ENCODE assay signal across 19 cellular contexts in genomic region chr7:97513326-97513725, GRCh38.
DNase-seq lines count a peak whose midpoint lies in the region; ATAC-seq, FAIRE-seq and TF ChIP-seq lines count a peak whose summit lies in the region.
"Had no signal": no experiment of that assay in that cellular context is flagged by ENCODE, and none has a peak within 500 bp of the region (broad histone marks: within the 10 kb centered on the region; RNA-seq: fewer than 3 reads in every experiment).

No MANE protein-coding gene starts in this region.

- H3K36me3 ChIP-seq in mammary epithelial cell (ENCODE audit: insufficient read depth, low read length) (no peaks in the 10 kb centered on the region), MG63 (no peaks in the 10 kb centered on the region)
- H3K36me3 ChIP-seq: left lung had no signal

- peak; percentile 20 for FAIRE-seq in GM12891 (lab: Jason Lieb, UNC)
- FAIRE-seq: astrocyte, G401.6, small intestine had no signal

- no peak for TF ChIP-seq POLR2A in GM12891 (IDR thresholded peaks at IDR 0.05; ENCODE audit: low read depth, low read length)

- BruUV-seq in mammary epithelial cell (replicated peaks; lab: Mats Ljungman, UMichigan) = no TSS peak

- CTCF ChIA-PET in mammary epithelial cell (lab: Charles Lee; ENCODE audit: low non-redundant PET) = no interaction called here

- H3K9ac ChIP-seq in mammary epithelial cell (ENCODE audit: insufficient read depth, low read length) = no peak overlapping the region

- H3K79me2 ChIP-seq in mammary epithelial cell (ENCODE audit: insufficient read depth, low read length) = no peaks in the 10 kb centered on the region

- intact Hi-C loops in mammary epithelial cell (cut with micrococcal nuclease) = no loop called here

- no peak overlapping the region for H3K4me3 ChIP-seq in mammary epithelial cell (replicated peaks in 1 of 3; ENCODE audit: insufficient read depth in 1 of 3, low read depth in 2 of 3, low read length in 3 of 3)
- no peak overlapping the region for H3K4me3 ChIP-seq in MG63
- H3K4me3 ChIP-seq: left lung had no signal

- DNase-seq in GM12891 (ENCODE audit: insufficient read length, low spot score) (no peak), NOMO-1 treated with DMSO at 0.1 percent for 48 hours (lab: John Stamatoyannopoulos, UW; ENCODE audit: unreplicated experiment) (peak; percentile 70), mammary epithelial cell (no peak), COLO829 (ENCODE audit: low spot score) (no peak), MG63 (no peak), NCI-H1417 treated with DMSO at 0.1 percent for 48 hours (lab: John Stamatoyannopoulos, UW) (no peak)
- DNase-seq: activated naive CD4-positive, alpha-beta T cell; foreskin melanocyte; left lung; MM.1S; NCI-H748 treated with DMSO at 0.1 percent for 48 hours; small intestine; stimulated activated naive CD4-positive, alpha-beta T cell; T-helper 17 cell had no signal

- dilution Hi-C loops in mammary epithelial cell (cut with HindIII; ENCODE audit: low sequenced_read_pairs) = no loop called here

- H4K20me1 ChIP-seq in mammary epithelial cell (ENCODE audit: insufficient read depth, low read length) = no peaks in the 10 kb centered on the region

- no peak overlapping the region for H3K27ac ChIP-seq in mammary epithelial cell (ENCODE audit: insufficient read depth, low read depth, low read length)
- H3K27ac ChIP-seq: left lung had no signal

- ATAC-seq in GM19351 (IDR thresholded peaks at IDR 0.05; ENCODE audit: unreplicated experiment) (peak; percentile 92), HG02885 (IDR thresholded peaks at IDR 0.05; ENCODE audit: poor library complexity, unreplicated experiment) (peak; percentile 91)
- ATAC-seq: left lung, Right ventricle myocardium inferior, T-helper 17 cell had no signal

- H2AFZ ChIP-seq in mammary epithelial cell (ENCODE audit: low read depth, low read length) = no peak overlapping the region

- H3K4me1 ChIP-seq in mammary epithelial cell (ENCODE audit: insufficient read depth, low read length) = no peaks in the 10 kb centered on the region
- H3K4me1 ChIP-seq: left lung had no signal

- H3K27me3 ChIP-seq in mammary epithelial cell (ENCODE audit: insufficient read depth, low read length) (no peaks in the 10 kb centered on the region), MG63 (no peaks in the 10 kb centered on the region; the same call in 1 of the 2 replicates)
- H3K27me3 ChIP-seq: left lung had no signal

- in situ Hi-C loops in mammary epithelial cell (cut with MboI; ENCODE audit: low sequenced_read_pairs in 2 of 2) = no loop called here

- H3K4me2 ChIP-seq in mammary epithelial cell (ENCODE audit: insufficient read depth, low read depth, low read length) = no peak overlapping the region

- H3K9me3 ChIP-seq in mammary epithelial cell (replicated peaks; ENCODE audit: insufficient read depth, low read length) = no peaks in the 10 kb centered on the region
- no peaks in the 10 kb centered on the region for H3K9me3 ChIP-seq in MG63
- H3K9me3 ChIP-seq: left lung had no signal

- TF ChIP-seq CTCF in mammary epithelial cell (conservative IDR thresholded peaks at IDR 0.05 in 1 of 2, IDR thresholded peaks at IDR 0.05 in 1 of 2; ENCODE audit: extremely low read depth in 1 of 2, insufficient read depth in 1 of 2, low read depth in 1 of 2, low read length in 2 of 2) = no peak

TF ChIP-seq in GM12891, 5 proteins besides CTCF, POLR2A, EP300 and RAD21:
- TF ChIP-seq POLR2AphosphoS5 (IDR thresholded peaks at IDR 0.05; ENCODE audit: low read depth, low read length) (no peak), SPI1 (IDR thresholded peaks at IDR 0.05; ENCODE audit: low read depth, low read length) (peak; percentile 90)
